Comparison of ENCODE assay signal across 17 cellular contexts in the genomic region with DNA sequence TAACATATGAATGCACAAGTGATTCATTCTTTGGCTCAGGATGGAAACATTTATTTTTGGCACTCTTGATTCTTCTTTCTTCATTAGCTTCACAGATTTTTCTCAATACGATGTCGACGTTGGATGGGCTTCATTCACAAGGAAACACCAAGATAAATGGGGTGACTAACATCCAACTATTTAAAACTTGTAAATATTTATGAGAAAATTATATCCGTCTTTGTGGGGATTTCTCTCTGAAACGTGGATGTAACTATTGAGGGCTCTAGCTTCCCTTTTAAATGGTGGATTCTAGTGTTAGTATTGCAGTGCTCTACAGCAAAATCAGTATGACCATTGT. TPM values are rescaled to one million over a fixed set of nuclear protein-coding genes. Genes with fewer than 3 reads are reported as not detected.
DNase-seq lines count a peak whose midpoint lies in the region; ATAC-seq and TF ChIP-seq lines count a peak whose summit lies in the region.
"Had no signal": no experiment of that assay in that cellular context is flagged by ENCODE, and none has a peak within 500 bp of the region (broad histone marks: within the 10 kb centered on the region; RNA-seq: fewer than 3 reads in every experiment).

No MANE protein-coding gene starts in this region.

- H3K4me3 Mint-ChIP-seq in activated naive CD4-positive, alpha-beta T cell treated with anti-CD3 and anti-CD28 coated beads for 36 hours, result no peak overlapping the region
- peak overlapping the region; percentile 67 for H3K4me3 Mint-ChIP-seq in activated T-helper 17 cell treated with anti-CD3 and anti-CD28 coated beads, Interleukin-2, amount 50 U/mL, for 72 hours
- H3K4me3 Mint-ChIP-seq: CD8-positive, alpha-beta T cell; H9; IgD-negative memory B cell had no signal

- H3K4me1 ChIP-seq in subcutaneous abdominal adipose tissue (ENCODE audit: control insufficient read depth in 5 of 5, insufficient read depth in 5 of 5, low read length in 5 of 5), result peaks cover 3 to 61% (median 42%) of the 10 kb centered on the region in 5 donors
- H3K4me1 ChIP-seq: BE2C had no signal

- H3K36me3 ChIP-seq in subcutaneous abdominal adipose tissue (ENCODE audit: control insufficient read depth in 5 of 5, insufficient read depth in 5 of 5, low read length in 5 of 5) (no peaks in the 10 kb centered on the region), H7 (replicated peaks; ENCODE audit: control insufficient read depth, insufficient read depth, low read length) (no peaks in the 10 kb centered on the region; the same call in 1 of the 2 replicates)
- H3K36me3 ChIP-seq: BE2C had no signal

- no peaks in the 10 kb centered on the region for H3K27me3 Mint-ChIP-seq in activated naive CD4-positive, alpha-beta T cell treated with anti-CD3 and anti-CD28 coated beads for 36 hours (ENCODE audit: low read depth)
- H3K27me3 Mint-ChIP-seq in activated T-helper 17 cell treated with anti-CD3 and anti-CD28 coated beads, Interleukin-2, amount 50 U/mL, for 72 hours, result no peaks in the 10 kb centered on the region
- H3K27me3 Mint-ChIP-seq: IgD-negative memory B cell had no signal

- H3K27ac ChIP-seq in subcutaneous abdominal adipose tissue (ENCODE audit: low read depth, low read length), result peak overlapping the region; percentile 78

- H3K9me3 ChIP-seq in subcutaneous abdominal adipose tissue (ENCODE audit: control insufficient read depth in 5 of 5, low read length in 5 of 5), result no peaks in the 10 kb centered on the region
- H3K9me3 ChIP-seq: BE2C had no signal

- H3K36me3 Mint-ChIP-seq in activated naive CD4-positive, alpha-beta T cell treated with anti-CD3 and anti-CD28 coated beads for 36 hours (ENCODE audit: low read depth), result peaks cover 9% of the 10 kb centered on the region
- no peaks in the 10 kb centered on the region for H3K36me3 Mint-ChIP-seq in activated T-helper 17 cell treated with anti-CD3 and anti-CD28 coated beads, Interleukin-2, amount 50 U/mL, for 72 hours (ENCODE audit: low read depth)
- H3K36me3 Mint-ChIP-seq: CD8-positive, alpha-beta T cell had no signal

- no peak for TF ChIP-seq CTCF in cardiac fibroblast (IDR thresholded peaks at IDR 0.05; ENCODE audit: low read depth, low read length)

- peak overlapping the region; percentile 98 for H3K27ac Mint-ChIP-seq in activated naive CD4-positive, alpha-beta T cell treated with anti-CD3 and anti-CD28 coated beads for 36 hours
- H3K27ac Mint-ChIP-seq in activated T-helper 17 cell treated with anti-CD3 and anti-CD28 coated beads, Interleukin-2, amount 50 U/mL, for 72 hours, result peak overlapping the region; percentile 83
- H3K27ac Mint-ChIP-seq: CD8-positive, alpha-beta T cell; H9; IgD-negative memory B cell had no signal

- no peak for DNase-seq in activated naive CD4-positive, alpha-beta T cell treated with anti-CD3 and anti-CD28 coated beads for 36 hours
- DNase-seq in activated naive CD4-positive, alpha-beta T cell treated with Interleukin-2 at 50 U/mL for 16 hours, result no peak
- peak; percentile 36 to 67 for DNase-seq in cardiac fibroblast (ENCODE audit: low read depth in 2 of 2)
- no peak for DNase-seq in Ammon's horn (ENCODE audit: low spot score)
- DNase-seq in H7, result no peak
- DNase-seq: BE2C; CD8-positive, alpha-beta T cell; H9; NCI-H187 treated with DMSO at 0.1 percent for 48 hours; NCI-H2171; NCI-H774; Right ventricle myocardium superior had no signal

- H3K9ac ChIP-seq in subcutaneous abdominal adipose tissue (ENCODE audit: low read length in 5 of 5), result no peak overlapping the region

- intact Hi-C loops in activated naive CD4-positive, alpha-beta T cell treated with anti-CD3 and anti-CD28 coated beads for 36 hours (cut with micrococcal nuclease), result loop anchor here (5.0 to 10.0 kb wide), 5 partner anchors 202 to 588 kb away; partner anchors contain the start of gene RAP1B

- H3K4me1 Mint-ChIP-seq in activated naive CD4-positive, alpha-beta T cell treated with anti-CD3 and anti-CD28 coated beads for 36 hours (ENCODE audit: low read depth), result peaks cover 68% of the 10 kb centered on the region
- H3K4me1 Mint-ChIP-seq in activated T-helper 17 cell treated with anti-CD3 and anti-CD28 coated beads, Interleukin-2, amount 50 U/mL, for 72 hours, result peaks cover 25% of the 10 kb centered on the region

- CTCF ChIA-PET in activated naive CD4-positive, alpha-beta T cell treated with anti-CD3 and anti-CD28 coated beads for 36 hours (lab: Charles Lee), result interaction anchor here (1.4 to 1.7 kb wide), 2 partner anchors 108 to 110 kb away, joined by 3 read pairs; no protein-coding TSS in a partner anchor

- ATAC-seq in activated T-helper 17 cell treated with anti-CD3 and anti-CD28 coated beads, Interleukin-2, amount 50 U/mL, for 72 hours (replicated peaks), result no peak
- no peak for ATAC-seq in GM21381 (IDR thresholded peaks at IDR 0.05; ENCODE audit: unreplicated experiment)
- ATAC-seq: CD8-positive, alpha-beta T cell; Panc1 had no signal

- H3K27me3 ChIP-seq in subcutaneous abdominal adipose tissue (ENCODE audit: control insufficient read depth in 5 of 5, insufficient read depth in 4 of 5, low read length in 5 of 5) (no peaks in the 10 kb centered on the region), H7 (ENCODE audit: control insufficient read depth, insufficient read depth, low read length) (no peaks in the 10 kb centered on the region)
- H3K27me3 ChIP-seq: BE2C had no signal

- H3K4me3 ChIP-seq in cardiac fibroblast (replicated peaks in 1 of 2; ENCODE audit: low read depth in 2 of 2, low read length in 2 of 2), result no peak overlapping the region
- H3K4me3 ChIP-seq in subcutaneous abdominal adipose tissue (ENCODE audit: low read depth in 1 of 5, low read length in 5 of 5), result no peak overlapping the region
- no peak overlapping the region for H3K4me3 ChIP-seq in H7 (ENCODE audit: insufficient read depth, low read depth, low read length)

- H3K9me3 Mint-ChIP-seq in activated naive CD4-positive, alpha-beta T cell treated with anti-CD3 and anti-CD28 coated beads for 36 hours, result peaks cover 7% of the 10 kb centered on the region
- no peaks in the 10 kb centered on the region for H3K9me3 Mint-ChIP-seq in activated T-helper 17 cell treated with anti-CD3 and anti-CD28 coated beads, Interleukin-2, amount 50 U/mL, for 72 hours
- H3K9me3 Mint-ChIP-seq: CD8-positive, alpha-beta T cell had no signal

RNA-seq across cellular contexts. Expression of gene CPM, which starts 27.2 kb away (rescaled TPM):
- 10 to 100 TPM; 50.5 to 55.1 TPM for total RNA-seq in activated naive CD4-positive, alpha-beta T cell treated with anti-CD3 and anti-CD28 coated beads for 36 hours
- 1 to 10 TPM; 3.6 to 6.3 TPM for total RNA-seq in activated T-helper 17 cell treated with anti-CD3 and anti-CD28 coated beads, Interleukin-2, amount 50 U/mL, for 72 hours
- total RNA-seq in H7 (2014; rRNA removed; shearing (Covaris generic)), result 0.28 TPM in 1 of 2 replicates, not detected in the other

Comparison
In these comparisons a context has a peak if more than half of its experiments do, and no peak if none do; other contexts are left out.
1. DNase-seq: peak in cardiac fibroblast (2 of 2); none in activated naive CD4-positive, alpha-beta T cell treated with anti-CD3 and anti-CD28 coated beads for 36 hours (single experiment), activated naive CD4-positive, alpha-beta T cell treated with Interleukin-2 at 50 U/mL for 16 hours (single experiment), Ammon's horn (single experiment) and H7 (single experiment).
2. RNA of gene CPM, which starts 27.2 kb away (total RNA-seq): 50.5 to 55.1 TPM in activated naive CD4-positive, alpha-beta T cell treated with anti-CD3 and anti-CD28 coated beads for 36 hours; 3.6 to 6.3 TPM in activated T-helper 17 cell treated with anti-CD3 and anti-CD28 coated beads, Interleukin-2, amount 50 U/mL, for 72 hours and 0.28 TPM in H7; every median in the first group is over 4 times any median in the second.